8 cellular contexts compared by ENCODE assay signal in the genomic region with DNA sequence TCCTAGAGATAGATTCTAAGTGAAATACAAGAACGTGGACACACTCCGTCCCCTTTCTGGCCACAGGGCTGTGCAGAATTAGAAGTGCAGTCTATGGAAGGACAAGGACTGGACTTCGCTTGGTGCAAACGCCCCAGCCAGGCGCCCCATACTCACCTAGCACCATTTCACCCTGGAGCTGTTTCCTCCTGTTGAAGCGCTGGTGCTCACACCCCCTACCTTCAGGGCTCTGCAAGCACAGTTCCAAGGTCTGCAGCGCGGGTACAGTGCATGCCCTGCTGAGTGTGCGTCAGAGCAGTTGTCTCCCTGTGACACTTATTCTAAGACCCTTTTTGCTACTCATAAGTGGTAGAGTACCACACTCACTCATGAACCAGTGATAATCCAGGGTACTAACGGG.
DNase-seq lines count a peak whose midpoint lies in the region; ATAC-seq lines count a peak whose summit lies in the region.

No MANE protein-coding gene starts in this region.

- H3K9me3 Mint-ChIP-seq in activated naive CD4-positive, alpha-beta T cell treated with anti-CD3 and anti-CD28 coated beads, Interleukin-2, amount 50 U/mL, for 24 hours, result no peaks in the 10 kb centered on the region

- peak overlapping the region in 6 of 10 experiments; percentile 80 to 96 (median 94); a peak in 5 of 20 replicates for H3K4me3 ChIP-seq in BLaER1 treated with 17β-estradiol and CSF1 and Interleukin-3, amounts not matched to agents 10 nM and 100 nM
- H3K4me3 ChIP-seq in muscle layer of duodenum (ENCODE audit: low read depth in 1 of 2, low read length in 2 of 2), result peak overlapping the region in 1 of 2 donors; percentile 69

- H3K4me1 Mint-ChIP-seq in activated naive CD4-positive, alpha-beta T cell treated with anti-CD3 and anti-CD28 coated beads, Interleukin-2, amount 50 U/mL, for 24 hours, result peaks cover 75% of the 10 kb centered on the region

- H4K20me1 ChIP-seq in BLaER1 treated with 17β-estradiol and CSF1 and Interleukin-3, amounts not matched to agents 10 nM and 100 nM, result peaks cover 51 to 79% (median 73%) of the 10 kb centered on the region in 11 experiments

- peak overlapping the region in 7 of 11 experiments; percentile 80 to 96 (median 92); a peak in 8 of 22 replicates for H3K27ac ChIP-seq in BLaER1 treated with 17β-estradiol and CSF1 and Interleukin-3, amounts not matched to agents 10 nM and 100 nM
- peak overlapping the region; percentile 36 for H3K27ac ChIP-seq in muscle layer of duodenum (ENCODE audit: low read length)

- no peaks in the 10 kb centered on the region for H3K9me3 ChIP-seq in BLaER1 treated with 17β-estradiol and CSF1 and Interleukin-3, amounts not matched to agents 10 nM and 100 nM (replicated peaks in 1 of 11)
- H3K9me3 ChIP-seq in muscle layer of duodenum (ENCODE audit: control insufficient read depth in 1 of 2, low read length in 2 of 2), result no peaks in the 10 kb centered on the region

- peak overlapping the region; percentile 92 for H3K4me3 Mint-ChIP-seq in activated naive CD4-positive, alpha-beta T cell treated with anti-CD3 and anti-CD28 coated beads, Interleukin-2, amount 50 U/mL, for 24 hours

- ATAC-seq in GM21619 (IDR thresholded peaks at IDR 0.05; ENCODE audit: unreplicated experiment), result no peak

- peaks cover 61 to 74% (median 67%) of the 10 kb centered on the region in 10 experiments for H3K4me1 ChIP-seq in BLaER1 treated with 17β-estradiol and CSF1 and Interleukin-3, amounts not matched to agents 10 nM and 100 nM
- H3K4me1 ChIP-seq in muscle layer of duodenum (ENCODE audit: control insufficient read depth in 1 of 2, insufficient read depth in 2 of 2, low read length in 2 of 2), result peaks cover 8 to 13% of the 10 kb centered on the region in 2 donors

- peak overlapping the region in 7 of 11 experiments; percentile 80 to 93 (median 85); a peak in 7 of 22 replicates for H3K9ac ChIP-seq in BLaER1 treated with 17β-estradiol and CSF1 and Interleukin-3, amounts not matched to agents 10 nM and 100 nM

- H3K36me3 Mint-ChIP-seq in activated naive CD4-positive, alpha-beta T cell treated with anti-CD3 and anti-CD28 coated beads, Interleukin-2, amount 50 U/mL, for 24 hours, result no peaks in the 10 kb centered on the region

- peak overlapping the region; percentile 92 to 99 (median 97) for H3K4me2 ChIP-seq in BLaER1 treated with 17β-estradiol and CSF1 and Interleukin-3, amounts not matched to agents 10 nM and 100 nM

- DNase-seq in NCI-H69 (lab: John Stamatoyannopoulos, UW) (peak; percentile 31), GDM1 (lab: John Stamatoyannopoulos, UW) (no peak), SIG-M5 treated with dmso at 0.1 percent for 504 hours (lab: John Stamatoyannopoulos, UW; ENCODE audit: unreplicated experiment) (no peak), Kasumi-1 (lab: John Stamatoyannopoulos, UW) (no peak)

- no peaks in the 10 kb centered on the region for H3K27me3 Mint-ChIP-seq in activated naive CD4-positive, alpha-beta T cell treated with anti-CD3 and anti-CD28 coated beads, Interleukin-2, amount 50 U/mL, for 24 hours

- H3K27ac Mint-ChIP-seq in activated naive CD4-positive, alpha-beta T cell treated with anti-CD3 and anti-CD28 coated beads, Interleukin-2, amount 50 U/mL, for 24 hours, result peak overlapping the region; percentile 41

- no peaks in the 10 kb centered on the region; a peak in 4 of 22 replicates for H3K27me3 ChIP-seq in BLaER1 treated with 17β-estradiol and CSF1 and Interleukin-3, amounts not matched to agents 10 nM and 100 nM
- no peaks in the 10 kb centered on the region for H3K27me3 ChIP-seq in muscle layer of duodenum (ENCODE audit: low read depth, low read length)

- H3K36me3 ChIP-seq in BLaER1 treated with 17β-estradiol and CSF1 and Interleukin-3, amounts not matched to agents 10 nM and 100 nM, result 0 out of 22 replicates have a peak, but pooled peaks cover 0 to 5% (median 0%) of the 10 kb centered on the region in 11 experiments
- no peaks in the 10 kb centered on the region for H3K36me3 ChIP-seq in muscle layer of duodenum (ENCODE audit: control insufficient read depth in 1 of 2, insufficient read depth in 2 of 2, low read length in 2 of 2)
